In genomic region chr1:12126781-12127180, GRCh38 we compare ENCODE assay signal across 26 cellular contexts. TPM values are rescaled to one million over a fixed set of nuclear protein-coding genes. Genes with fewer than 3 reads are reported as not detected.
DNase-seq lines count a peak whose midpoint lies in the region; FAIRE-seq and TF ChIP-seq lines count a peak whose summit lies in the region.
"Had no signal": no experiment of that assay in that cellular context is flagged by ENCODE, and none has a peak within 500 bp of the region (broad histone marks: within the 10 kb centered on the region; RNA-seq: fewer than 3 reads in every experiment).

No MANE protein-coding gene starts in this region.

- no peaks in the 10 kb centered on the region for H3K27me3 ChIP-seq in BLaER1 treated with 17β-estradiol and CSF1 and Interleukin-3, amounts not matched to agents 10 nM and 100 nM
- no peaks in the 10 kb centered on the region for H3K27me3 ChIP-seq in trophoblast cell (ENCODE audit: insufficient read depth, low read length)
- H3K27me3 ChIP-seq: ascending aorta, MG63, Peyer's patch, sigmoid colon had no signal

- no CpG with 5 or more reads among the region's 9 CpGs for WGBS in trophoblast cell (ENCODE audit: extremely low coverage, insufficient coverage, insufficient read length)

- H3K9me3 Mint-ChIP-seq in activated CD4-positive, alpha-beta T cell treated with anti-CD3 and anti-CD28 coated beads, Interleukin-2, amount 10 ng/mL, durations not matched to agents 24 days and 14 days, result no peaks in the 10 kb centered on the region
- H3K9me3 Mint-ChIP-seq in activated naive CD8-positive, alpha-beta T cell (ENCODE audit: low read depth), result no peaks in the 10 kb centered on the region
- no peaks in the 10 kb centered on the region for H3K9me3 Mint-ChIP-seq in type B pancreatic cell
- H3K9me3 Mint-ChIP-seq: naive B cell had no signal

- peak overlapping the region; percentile 52 to 93 (median 66) for H3K4me2 ChIP-seq in BLaER1 treated with 17β-estradiol and CSF1 and Interleukin-3, amounts not matched to agents 10 nM and 100 nM
- H3K4me2 ChIP-seq in trophoblast cell (ENCODE audit: low read length), result no peak overlapping the region

- peak overlapping the region in 8 of 11 experiments; percentile 25 to 72 (median 58); a peak in 13 of 22 replicates for H3K27ac ChIP-seq in BLaER1 treated with 17β-estradiol and CSF1 and Interleukin-3, amounts not matched to agents 10 nM and 100 nM
- no peak overlapping the region for H3K27ac ChIP-seq in trophoblast cell (ENCODE audit: low read depth, low read length)
- H3K27ac ChIP-seq: ascending aorta, parathyroid adenoma, SJSA1 had no signal

- H3K36me3 Mint-ChIP-seq in activated CD4-positive, alpha-beta T cell treated with anti-CD3 and anti-CD28 coated beads, Interleukin-2, amount 10 ng/mL, durations not matched to agents 24 days and 14 days (ENCODE audit: low read depth), result peaks cover 17% of the 10 kb centered on the region
- H3K36me3 Mint-ChIP-seq in activated naive CD8-positive, alpha-beta T cell, result no peaks in the 10 kb centered on the region
- no peaks in the 10 kb centered on the region for H3K36me3 Mint-ChIP-seq in type B pancreatic cell
- H3K36me3 Mint-ChIP-seq: naive B cell had no signal

- no peaks in the 10 kb centered on the region for H4K20me1 ChIP-seq in BLaER1 treated with 17β-estradiol and CSF1 and Interleukin-3, amounts not matched to agents 10 nM and 100 nM

- no peak for DNase-seq in activated CD4-positive, alpha-beta T cell treated with anti-CD3 and anti-CD28 coated beads, Interleukin-2, amount 10 ng/mL, durations not matched to agents 24 days and 14 days
- no peak for DNase-seq in activated CD4-positive, alpha-beta T cell treated with anti-CD3 and anti-CD28 coated beads for 48 hours
- DNase-seq in trophoblast cell (no peak), RCC 7860 (ENCODE audit: low spot score) (no peak), NCI-H524 treated with DMSO at 0.1 percent for 48 hours (lab: John Stamatoyannopoulos, UW) (no peak), type B pancreatic cell (ENCODE audit: extremely low spot score, unreplicated experiment) (no peak)
- DNase-seq: Caco-2, caudate nucleus, dermis blood vessel endothelial cell, HCEC 1CT, left cardiac atrium, MG63, naive B cell, NCI-H1417 treated with DMSO at 0.1 percent for 48 hours, NCI-H510A, Peyer's patch, sigmoid colon had no signal

- no peak overlapping the region for H4K12ac ChIP-seq in trophoblast cell (ENCODE audit: low read depth, low read length)

- peak overlapping the region; percentile 8 for H2BK12ac ChIP-seq in trophoblast cell (ENCODE audit: low read length)

- no peak overlapping the region for H2BK5ac ChIP-seq in trophoblast cell (ENCODE audit: low read depth, low read length, poor library complexity)

- H3K27me3 Mint-ChIP-seq in activated CD4-positive, alpha-beta T cell treated with anti-CD3 and anti-CD28 coated beads, Interleukin-2, amount 10 ng/mL, durations not matched to agents 24 days and 14 days, result no peaks in the 10 kb centered on the region
- peaks cover 2% of the 10 kb centered on the region for H3K27me3 Mint-ChIP-seq in activated naive CD8-positive, alpha-beta T cell
- H3K27me3 Mint-ChIP-seq in type B pancreatic cell, result peaks cover 10% of the 10 kb centered on the region

- no peak overlapping the region for H2AK5ac ChIP-seq in trophoblast cell (ENCODE audit: low read length)

- H3K9me3 ChIP-seq in BLaER1 treated with 17β-estradiol and CSF1 and Interleukin-3, amounts not matched to agents 10 nM and 100 nM (replicated peaks in 1 of 11), result no peaks in the 10 kb centered on the region
- no peaks in the 10 kb centered on the region for H3K9me3 ChIP-seq in trophoblast cell (ENCODE audit: insufficient read depth, low read depth, low read length)
- H3K9me3 ChIP-seq: ascending aorta, Caco-2, heart left ventricle, MG63, Peyer's patch, sigmoid colon, SJSA1 had no signal

- intact Hi-C loops in activated CD4-positive, alpha-beta T cell treated with anti-CD3 and anti-CD28 coated beads, Interleukin-2, amount 10 ng/mL, durations not matched to agents 24 days and 14 days (cut with micrococcal nuclease), result loop anchor here (2.0 to 10.0 kb wide), 3 partner anchors 16 to 488 kb away; partner anchors contain the start of gene DHRS3

- H3K4me1 ChIP-seq in BLaER1 treated with 17β-estradiol and CSF1 and Interleukin-3, amounts not matched to agents 10 nM and 100 nM, result peaks cover 20 to 69% (median 47%) of the 10 kb centered on the region in 10 experiments
- H3K4me1 ChIP-seq in trophoblast cell (ENCODE audit: control insufficient read depth in 1 of 2, insufficient read depth in 2 of 2, low read length in 2 of 2), result peaks cover 0 to 2% of the 10 kb centered on the region in 2 experiments
- H3K4me1 ChIP-seq: parathyroid adenoma, SJSA1 had no signal

- peaks cover 0 to 13% (median 0%) of the 10 kb centered on the region in 11 experiments; a peak in 6 of 22 replicates for H3K36me3 ChIP-seq in BLaER1 treated with 17β-estradiol and CSF1 and Interleukin-3, amounts not matched to agents 10 nM and 100 nM
- no peaks in the 10 kb centered on the region for H3K36me3 ChIP-seq in trophoblast cell (ENCODE audit: control insufficient read depth in 1 of 2, insufficient read depth in 2 of 2, low read length in 2 of 2)
- H3K36me3 ChIP-seq: ascending aorta, heart left ventricle, MG63, Peyer's patch, sigmoid colon, SJSA1 had no signal

- H3K4ac ChIP-seq in trophoblast cell (ENCODE audit: low read depth, low read length), result no peak overlapping the region

- H3K79me1 ChIP-seq in trophoblast cell (ENCODE audit: low read length), result peaks cover 7% of the 10 kb centered on the region

- H3K14ac ChIP-seq in trophoblast cell (ENCODE audit: low read length), result no peak overlapping the region

- FAIRE-seq in RCC 7860 (lab: Jason Lieb, UNC), result no peak
- FAIRE-seq: endothelial cell of umbilical vein, GM19239 had no signal

- no peak overlapping the region for H3K18ac ChIP-seq in trophoblast cell (ENCODE audit: low read length)

- H2AFZ ChIP-seq in trophoblast cell (ENCODE audit: insufficient read depth, low read length, poor library complexity), result no peak overlapping the region
- H2AFZ ChIP-seq: parathyroid adenoma had no signal

- peaks cover 22% of the 10 kb centered on the region for H3K4me1 Mint-ChIP-seq in activated CD4-positive, alpha-beta T cell treated with anti-CD3 and anti-CD28 coated beads, Interleukin-2, amount 10 ng/mL, durations not matched to agents 24 days and 14 days
- peaks cover 37% of the 10 kb centered on the region for H3K4me1 Mint-ChIP-seq in activated naive CD8-positive, alpha-beta T cell (ENCODE audit: low read depth)
- H3K4me1 Mint-ChIP-seq in type B pancreatic cell (ENCODE audit: unreplicated experiment), result peaks cover 10% of the 10 kb centered on the region

- no peak overlapping the region for H2BK120ac ChIP-seq in trophoblast cell (ENCODE audit: insufficient read depth, low read length, poor library complexity)

- H3K4me3 ChIP-seq in BLaER1 treated with 17β-estradiol and CSF1 and Interleukin-3, amounts not matched to agents 10 nM and 100 nM, result peak overlapping the region in 2 of 10 experiments; percentile 23 to 41; a peak in 3 of 20 replicates
- no peak overlapping the region for H3K4me3 ChIP-seq in trophoblast cell (ENCODE audit: low read depth, low read length)
- H3K4me3 ChIP-seq: ascending aorta, MG63, Peyer's patch, sigmoid colon, SJSA1 had no signal

- H4K8ac ChIP-seq in trophoblast cell (ENCODE audit: low read depth, low read length), result no peak overlapping the region

- H4K91ac ChIP-seq in trophoblast cell (ENCODE audit: low read depth, low read length), result peak overlapping the region; percentile 45

- H3K23ac ChIP-seq in trophoblast cell (ENCODE audit: low read length), result no peak overlapping the region

- H3K27ac Mint-ChIP-seq in activated CD4-positive, alpha-beta T cell treated with anti-CD3 and anti-CD28 coated beads, Interleukin-2, amount 10 ng/mL, durations not matched to agents 24 days and 14 days, result peak overlapping the region; percentile 94
- H3K27ac Mint-ChIP-seq in activated naive CD8-positive, alpha-beta T cell, result peak overlapping the region; percentile 75
- no peak overlapping the region for H3K27ac Mint-ChIP-seq in type B pancreatic cell

- no peak overlapping the region for H3K4me3 Mint-ChIP-seq in activated CD4-positive, alpha-beta T cell treated with anti-CD3 and anti-CD28 coated beads, Interleukin-2, amount 10 ng/mL, durations not matched to agents 24 days and 14 days
- no peak overlapping the region for H3K4me3 Mint-ChIP-seq in activated naive CD8-positive, alpha-beta T cell
- H3K4me3 Mint-ChIP-seq in type B pancreatic cell, result no peak overlapping the region
- H3K4me3 Mint-ChIP-seq: naive B cell had no signal

- H3K79me2 ChIP-seq in trophoblast cell (ENCODE audit: control insufficient read depth, insufficient read depth, low read length, poor library complexity), result no peaks in the 10 kb centered on the region
- H3K79me2 ChIP-seq: parathyroid adenoma had no signal

- H3K9ac ChIP-seq in BLaER1 treated with 17β-estradiol and CSF1 and Interleukin-3, amounts not matched to agents 10 nM and 100 nM, result peak overlapping the region in 9 of 11 experiments; percentile 21 to 75 (median 51); a peak in 11 of 22 replicates
- H3K9ac ChIP-seq in trophoblast cell (ENCODE audit: low read length), result no peak overlapping the region
- H3K9ac ChIP-seq: parathyroid adenoma had no signal

- TF ChIP-seq CTCF in type B pancreatic cell (conservative IDR thresholded peaks at IDR 0.05), result no peak

RNA-seq across cellular contexts. Expression of gene TNFRSF1B, which starts 40.0 kb away (rescaled TPM):
- 145 TPM in 2 replicates for total RNA-seq in activated CD4-positive, alpha-beta T cell treated with anti-CD3 and anti-CD28 coated beads, Interleukin-2, amount 10 ng/mL, durations not matched to agents 24 days and 14 days
- 239 and 247 TPM in 2 replicates for polyA plus RNA-seq in trophoblast cell (2013)
- total RNA-seq in type B pancreatic cell (ENCODE audit: low replicate concordance), result 2.4 and 3.3 TPM in 2 replicates
- total RNA-seq: A172 had no signal

Comparison
In these comparisons a context has a peak if more than half of its experiments do, and no peak if none do; other contexts are left out.
1. RNA of gene TNFRSF1B, which starts 40.0 kb away (total RNA-seq): 145 TPM in activated CD4-positive, alpha-beta T cell treated with anti-CD3 and anti-CD28 coated beads, Interleukin-2, amount 10 ng/mL, durations not matched to agents 24 days and 14 days; 2.4 to 3.3 TPM in type B pancreatic cell; every median in the first group is over 10 times any median in the second.